In genomic region chr10:132439025-132439388, GRCh38 we compare ENCODE assay signal across 27 cellular contexts. TPM values are rescaled to one million over a fixed set of nuclear protein-coding genes. Genes with fewer than 3 reads are reported as not detected.
DNase-seq lines count a peak whose midpoint lies in the region; ATAC-seq and TF ChIP-seq lines count a peak whose summit lies in the region.
"Had no signal": no experiment of that assay in that cellular context is flagged by ENCODE, and none has a peak within 500 bp of the region (broad histone marks: within the 10 kb centered on the region; RNA-seq: fewer than 3 reads in every experiment).

No MANE protein-coding gene starts in this region.

- no peaks in the 10 kb centered on the region for H3K27me3 ChIP-seq in heart right ventricle
- H3K27me3 ChIP-seq: breast epithelium, left lung, neutrophil, tibial artery had no signal

- H3K4me3 Mint-ChIP-seq in glutamatergic neuron (ENCODE audit: unreplicated experiment) (no peak overlapping the region), nephron (no peak overlapping the region)
- H3K4me3 Mint-ChIP-seq: activated CD4-positive, alpha-beta memory T cell treated with anti-CD3 and anti-CD28 coated beads for 36 hours; B cell; stimulated activated naive CD8-positive, alpha-beta T cell treated with anti-CD3 and anti-CD28 coated beads, Interleukin-15, amount 100 ng/mL, for 72 hours had no signal

- ATAC-seq in heart right ventricle (peak; percentile 20 to 69 (median 42)), Right ventricle myocardium superior (ENCODE audit: poor library complexity) (no peak), HG03097 (IDR thresholded peaks at IDR 0.05; ENCODE audit: low FRiP score, unreplicated experiment) (no peak), HG03442 (IDR thresholded peaks at IDR 0.05; ENCODE audit: unreplicated experiment) (no peak)
- ATAC-seq: HCT116; left lung; stimulated activated naive CD8-positive, alpha-beta T cell treated with anti-CD3 and anti-CD28 coated beads, Interleukin-15, amount 100 ng/mL, for 72 hours had no signal

- peaks cover 8% of the 10 kb centered on the region for H3K4me1 Mint-ChIP-seq in glutamatergic neuron (ENCODE audit: low read depth, unreplicated experiment)
- peaks cover 20% of the 10 kb centered on the region for H3K4me1 Mint-ChIP-seq in nephron

- 51 to 56% methylated on average over 6 of the region's 6 CpGs for WGBS in heart right ventricle, 2 donors

- H3K9me3 Mint-ChIP-seq in glutamatergic neuron (ENCODE audit: unreplicated experiment) (peaks cover 11% of the 10 kb centered on the region), nephron (no peaks in the 10 kb centered on the region)
- H3K9me3 Mint-ChIP-seq: activated CD4-positive, alpha-beta memory T cell treated with anti-CD3 and anti-CD28 coated beads for 36 hours; stimulated activated naive CD8-positive, alpha-beta T cell treated with anti-CD3 and anti-CD28 coated beads, Interleukin-15, amount 100 ng/mL, for 72 hours had no signal

- H3K27me3 Mint-ChIP-seq in glutamatergic neuron (ENCODE audit: unreplicated experiment) (peaks cover 6% of the 10 kb centered on the region), nephron (ENCODE audit: low read depth) (peaks cover 3% of the 10 kb centered on the region)
- H3K27me3 Mint-ChIP-seq: activated CD4-positive, alpha-beta memory T cell treated with anti-CD3 and anti-CD28 coated beads for 36 hours; B cell; stimulated activated naive CD8-positive, alpha-beta T cell treated with anti-CD3 and anti-CD28 coated beads, Interleukin-15, amount 100 ng/mL, for 72 hours had no signal

- peaks cover 0 to 15% (median 0%) of the 10 kb centered on the region in 9 donors for H3K4me1 ChIP-seq in heart right ventricle
- H3K4me1 ChIP-seq: breast epithelium, Caco-2, tibial artery had no signal

- H3K36me3 ChIP-seq in heart right ventricle = no peaks in the 10 kb centered on the region
- H3K36me3 ChIP-seq: breast epithelium, left lung, neutrophil, tibial artery had no signal

- H3K36me3 Mint-ChIP-seq in glutamatergic neuron (ENCODE audit: unreplicated experiment) (no peaks in the 10 kb centered on the region), nephron (ENCODE audit: low read depth) (no peaks in the 10 kb centered on the region)
- H3K36me3 Mint-ChIP-seq: activated CD4-positive, alpha-beta memory T cell treated with anti-CD3 and anti-CD28 coated beads for 36 hours had no signal

- intact Hi-C loops in heart right ventricle (cut with DNase I) (no loop called here), Right ventricle myocardium superior (cut with DNase I) (no loop called here)

- H3K9me3 ChIP-seq in heart right ventricle = no peaks in the 10 kb centered on the region
- H3K9me3 ChIP-seq: breast epithelium, Caco-2, left lung, mucosa of descending colon, neutrophil, tibial artery had no signal

- DNase-seq in heart right ventricle = peak in 1 of 2 donors; percentile 42
- DNase-seq in Right ventricle myocardium superior = no peak
- DNase-seq in glutamatergic neuron = no peak
- DNase-seq in OCI-M1 (lab: John Stamatoyannopoulos, UW) = no peak
- DNase-seq in NCI-H1694 treated with DMSO at 0.1 percent for 48 hours (lab: John Stamatoyannopoulos, UW) = no peak
- DNase-seq: activated CD4-positive, alpha-beta memory T cell treated with anti-CD3 and anti-CD28 coated beads for 36 hours; activated gamma-delta T cell treated with Interleukin-2 at 50 U/mL for 16 hours; activated T-cell treated with anti-CD3 and anti-CD28 coated beads for 4 hours; Caco-2; cortex of kidney; DND-41; NCI-H1417 treated with DMSO at 0.1 percent for 48 hours; NCI-H2107; stimulated activated CD4-positive, alpha-beta T cell treated with anti-CD3 and anti-CD28 coated beads, Interleukin-12 subunit alpha, Interleukin-12 subunit beta, amount 100 ng/mL, for 4 hours; stimulated activated CD4-positive, alpha-beta T cell treated with anti-CD3 and anti-CD28 coated beads, Interleukin-4, amount 100 ng/mL, for 4 hours; stimulated activated naive CD8-positive, alpha-beta T cell treated with anti-CD3 and anti-CD28 coated beads, Interleukin-15, amount 100 ng/mL, for 72 hours; tibial artery had no signal

- TF ChIP-seq CTCF in heart right ventricle (IDR thresholded peaks at IDR 0.05) = no peak
- no peak for TF ChIP-seq CTCF in glutamatergic neuron (IDR thresholded peaks at IDR 0.05; ENCODE audit: partially characterized antibody, unreplicated experiment)
- no peak for TF ChIP-seq CTCF in nephron (IDR thresholded peaks at IDR 0.05; ENCODE audit: unreplicated experiment in 3 of 3)

- H3K27ac Mint-ChIP-seq in glutamatergic neuron (ENCODE audit: unreplicated experiment) = peak overlapping the region; percentile 66
- H3K27ac Mint-ChIP-seq in nephron = peak overlapping the region; percentile 23 to 64 (median 50)
- H3K27ac Mint-ChIP-seq: stimulated activated naive CD8-positive, alpha-beta T cell treated with anti-CD3 and anti-CD28 coated beads, Interleukin-15, amount 100 ng/mL, for 72 hours had no signal

- no peak overlapping the region for H3K4me3 ChIP-seq in heart right ventricle
- H3K4me3 ChIP-seq: breast epithelium, left lung, mucosa of descending colon, SK-N-MC, tibial artery had no signal

- H3K27ac ChIP-seq in heart right ventricle = peak overlapping the region in 2 of 10 donors; percentile 44 to 49
- H3K27ac ChIP-seq: left lung, neutrophil, SK-N-MC, tibial artery had no signal

RNA-seq across cellular contexts. Expression of gene PWWP2B, which starts 42.0 kb away (rescaled TPM):
- 10 to 100 TPM; 11.1 to 21.3 (median 15.1) TPM for total RNA-seq in heart right ventricle
- 10 to 100 TPM; 11.9 to 15.3 TPM for polyA plus RNA-seq in heart right ventricle
- 23.0 TPM for total RNA-seq in Right ventricle myocardium superior
- 49.4 TPM for total RNA-seq in glutamatergic neuron (ENCODE audit: unreplicated experiment)

Comparison
In these comparisons a context has a peak if more than half of its experiments do, and no peak if none do; other contexts are left out.
1. ATAC-seq: peak in heart right ventricle (8 of 8); none in Right ventricle myocardium superior (single experiment), HG03097 (single experiment) and HG03442 (single experiment).